29 cellular contexts compared by ENCODE assay signal in genomic region chr7:6186578-6186977, GRCh38.
"Had no signal": no experiment of that assay in that cellular context is flagged by ENCODE, and none has a peak within 500 bp of the region (broad histone marks: within the 10 kb centered on the region; RNA-seq: fewer than 3 reads in every experiment).

No MANE protein-coding gene starts in this region.

- H3K4me1 ChIP-seq: esophagus squamous epithelium, parathyroid adenoma, stomach, transverse colon, vagina had no signal

- H3K9ac ChIP-seq: parathyroid adenoma had no signal

- H3K27ac Mint-ChIP-seq: activated naive CD8-positive, alpha-beta T cell; activated T-helper 2 cell treated with anti-CD3 and anti-CD28 coated beads, Interferon-gamma antibody, Interleukin-2, Interleukin-4, amounts not matched to agents 10 μg/mL and 5 μg/mL and 100 μg/mL, durations not matched to agents 14 hours and 24 hours and 36 hours; effector memory CD8-positive, alpha-beta T cell; mesothelial cell of epicardium; naive thymus-derived CD8-positive, alpha-beta T cell; stimulated activated effector memory CD8-positive, alpha-beta T cell treated with anti-CD3 and anti-CD28 coated beads, Interleukin-12 subunit alpha, Interleukin-12 subunit beta, amount 100 ng/mL, for 72 hours had no signal

- H3K36me3 Mint-ChIP-seq: activated naive CD8-positive, alpha-beta T cell had no signal

- H3K79me2 ChIP-seq: parathyroid adenoma had no signal

- H3K27me3 ChIP-seq: dorsolateral prefrontal cortex, esophagus squamous epithelium, gastroesophageal sphincter, stomach, transverse colon, vagina had no signal

- H3K4me3 Mint-ChIP-seq: activated naive CD8-positive, alpha-beta T cell; activated T-cell treated with anti-CD3 and anti-CD28 coated beads, Interleukin-2, amount 50 U/mL, for 4 hours; effector memory CD8-positive, alpha-beta T cell; mesothelial cell of epicardium; naive thymus-derived CD8-positive, alpha-beta T cell; stimulated activated effector memory CD8-positive, alpha-beta T cell treated with anti-CD3 and anti-CD28 coated beads, Interleukin-12 subunit alpha, Interleukin-12 subunit beta, amount 100 ng/mL, for 72 hours had no signal

- H3K27me3 Mint-ChIP-seq: activated naive CD8-positive, alpha-beta T cell; effector memory CD8-positive, alpha-beta T cell; naive thymus-derived CD8-positive, alpha-beta T cell had no signal

- H3K4me1 Mint-ChIP-seq: mesothelial cell of epicardium; naive thymus-derived CD8-positive, alpha-beta T cell; stimulated activated effector memory CD8-positive, alpha-beta T cell treated with anti-CD3 and anti-CD28 coated beads, Interleukin-12 subunit alpha, Interleukin-12 subunit beta, amount 100 ng/mL, for 72 hours had no signal

- ATAC-seq: activated T-cell treated with anti-CD3 and anti-CD28 coated beads, Interleukin-2, amount 50 U/mL, for 4 hours; effector memory CD8-positive, alpha-beta T cell; gastroesophageal sphincter; left ventricle myocardium superior; naive thymus-derived CD8-positive, alpha-beta T cell; right cardiac atrium; stimulated activated effector memory CD8-positive, alpha-beta T cell treated with anti-CD3 and anti-CD28 coated beads, Interleukin-12 subunit alpha, Interleukin-12 subunit beta, amount 100 ng/mL, for 72 hours had no signal

- H2AFZ ChIP-seq: parathyroid adenoma had no signal

- FAIRE-seq: astrocyte, small intestine had no signal

- H3K4me3 ChIP-seq: dorsolateral prefrontal cortex, esophagus squamous epithelium, gastroesophageal sphincter, stomach, transverse colon, vagina had no signal

- H3K9me3 ChIP-seq: esophagus squamous epithelium, gastroesophageal sphincter, stomach, transverse colon, vagina had no signal

- H3K27ac ChIP-seq: dorsolateral prefrontal cortex, esophagus squamous epithelium, gastroesophageal sphincter, parathyroid adenoma, stomach, transverse colon, vagina had no signal

- H3K9me3 Mint-ChIP-seq: activated T-cell treated with anti-CD3 and anti-CD28 coated beads, Interleukin-2, amount 50 U/mL, for 4 hours; activated T-helper 2 cell treated with anti-CD3 and anti-CD28 coated beads, Interferon-gamma antibody, Interleukin-2, Interleukin-4, amounts not matched to agents 10 μg/mL and 5 μg/mL and 100 μg/mL, durations not matched to agents 14 hours and 24 hours and 36 hours; effector memory CD8-positive, alpha-beta T cell; mesothelial cell of epicardium; naive thymus-derived CD8-positive, alpha-beta T cell; stimulated activated effector memory CD8-positive, alpha-beta T cell treated with anti-CD3 and anti-CD28 coated beads, Interleukin-12 subunit alpha, Interleukin-12 subunit beta, amount 100 ng/mL, for 72 hours had no signal

- DNase-seq: activated CD4-positive, alpha-beta T cell treated with anti-CD3 and anti-CD28 coated beads for 4 hours; activated CD4-positive, alpha-beta T cell treated with anti-CD3 and anti-CD28 coated beads, Interleukin-2, amount 50 U/mL, for 48 hours; activated CD4-positive, CD25-positive, alpha-beta regulatory T cell; activated CD8-positive, alpha-beta memory T cell treated with anti-CD3 and anti-CD28 coated beads, Interleukin-2, amount 50 U/mL, for 48 hours; activated naive CD4-positive, alpha-beta T cell; activated T-cell treated with anti-CD3 and anti-CD28 coated beads, Interleukin-2, amount 50 U/mL, for 4 hours; central memory CD4-positive, alpha-beta T cell; dorsolateral prefrontal cortex; effector memory CD8-positive, alpha-beta T cell; esophagus squamous epithelium; head of caudate nucleus; hypothalamus; left ventricle myocardium superior; mammary epithelial cell; naive thymus-derived CD8-positive, alpha-beta T cell; right cardiac atrium; small intestine; stimulated activated CD4-positive, alpha-beta T cell treated with anti-CD3 and anti-CD28 coated beads, Interleukin-2, amount 100 ng/mL, for 24 hours; stomach; T1000; transverse colon had no signal
